ENCODE assay signal across 9 cellular contexts in the genomic region with DNA sequence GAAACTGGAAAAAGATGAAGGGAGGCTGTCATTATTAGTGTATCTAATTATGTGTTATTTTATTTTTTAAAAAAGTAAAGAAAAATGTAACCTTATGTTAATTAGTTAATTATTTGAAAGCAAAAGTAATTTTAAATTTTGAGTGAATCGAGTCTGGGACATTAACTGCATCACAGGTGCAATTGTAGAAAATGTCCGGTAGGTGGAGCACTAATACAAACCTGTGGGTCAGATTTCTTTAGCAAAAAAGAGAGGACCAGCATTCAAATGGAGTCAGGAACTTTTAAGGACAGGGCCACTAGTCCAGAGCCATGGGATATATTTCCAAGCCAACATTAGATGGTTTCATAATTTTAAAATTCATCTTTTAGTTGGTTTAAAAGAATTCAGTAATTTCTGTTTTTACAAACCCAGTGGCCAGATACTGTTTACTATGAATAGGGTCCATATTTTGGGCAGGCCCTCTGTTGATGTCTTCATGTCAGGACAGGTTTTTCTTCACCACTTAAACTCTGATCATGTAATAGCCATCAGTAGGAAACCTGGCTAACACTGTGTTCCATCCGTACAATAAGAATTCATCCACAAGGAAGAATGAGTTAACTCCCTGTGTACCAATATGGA. TPM values are rescaled to one million over a fixed set of nuclear protein-coding genes. Genes with fewer than 3 reads are reported as not detected.
A peak's percentile ranks its signal among the peaks of the same experiment; 100 is the strongest.
DNase-seq lines count a peak whose midpoint lies in the region; ATAC-seq and TF ChIP-seq lines count a peak whose summit lies in the region.
"Had no signal": no experiment of that assay in that cellular context is flagged by ENCODE, and none has a peak within 500 bp of the region (broad histone marks: within the 10 kb centered on the region; RNA-seq: fewer than 3 reads in every experiment).

No MANE protein-coding gene starts in this region.

- ATAC-seq in GM19351 (IDR thresholded peaks at IDR 0.05; ENCODE audit: unreplicated experiment): peak; percentile 78
- ATAC-seq in natural killer cell: peak; percentile 76 to 83 (median 77)
- ATAC-seq in HG02840 (IDR thresholded peaks at IDR 0.05; ENCODE audit: low FRiP score, unreplicated experiment): no peak

- no peak overlapping the region for H3K4me3 Mint-ChIP-seq in natural killer cell
- H3K4me3 Mint-ChIP-seq: dendritic cell treated with granulocyte-macrophage colony-stimulating factor and Interleukin-4, amounts not matched to agents 40 ng/mL and 50 ng/mL, for 4 days had no signal

- DNase-seq in NCI-H446 (lab: John Stamatoyannopoulos, UW) (peak; percentile 24 to 55), NCI-H446 treated with DMSO at 0.1 percent for 48 hours (lab: John Stamatoyannopoulos, UW) (no peak), LoVo (ENCODE audit: low spot score) (peak; percentile 53), T-helper 2 cell (peak in 3 of 5 experiments; percentile 8 to 42 (median 34)), erythroblast (lab: John Stamatoyannopoulos, UW) (peak; percentile 23 to 57), natural killer cell (no peak)

- H3K4me1 Mint-ChIP-seq in natural killer cell: peaks cover 27 to 28% of the 10 kb centered on the region in 2 donors

- intact Hi-C loops in natural killer cell (cut with micrococcal nuclease): loop anchor here (1.0 to 5.0 kb wide), 6 partner anchors 26 to 271 kb away; no protein-coding TSS in a partner anchor

- TF ChIP-seq POLR2A in erythroblast (IDR thresholded peaks at IDR 0.05; ENCODE audit: low read length): no peak

- peak; percentile 98 for TF ChIP-seq CTCF in natural killer cell (IDR thresholded peaks at IDR 0.05)

- peaks cover 4 to 8% of the 10 kb centered on the region in 2 donors for H3K27me3 Mint-ChIP-seq in natural killer cell (ENCODE audit: low read depth in 2 of 2)
- H3K27me3 Mint-ChIP-seq: dendritic cell treated with granulocyte-macrophage colony-stimulating factor and Interleukin-4, amounts not matched to agents 40 ng/mL and 50 ng/mL, for 4 days had no signal

- no peaks in the 10 kb centered on the region for H3K9me3 Mint-ChIP-seq in natural killer cell

- H3K36me3 Mint-ChIP-seq in natural killer cell: no peaks in the 10 kb centered on the region

- no peak overlapping the region for H3K27ac Mint-ChIP-seq in natural killer cell
- H3K27ac Mint-ChIP-seq: dendritic cell treated with granulocyte-macrophage colony-stimulating factor and Interleukin-4, amounts not matched to agents 40 ng/mL and 50 ng/mL, for 4 days had no signal

RNA-seq across cellular contexts. Expression of a gene that starts 27.2 kb away (rescaled TPM):
- total RNA-seq in natural killer cell: 1 to 10 TPM; 1.8 to 6.4 (median 2.2) TPM

RNA-seq across cellular contexts. Expression of a gene that starts 48.1 kb away (rescaled TPM):
- total RNA-seq in natural killer cell: 100 to 1,000 TPM in 1 of 3 donors, 10 to 100 TPM in 2; 91.8 to 124 (median 98.8) TPM

RNA-seq across cellular contexts. Expression of a gene that starts 48.4 kb away (rescaled TPM):
- 10 to 100 TPM; 14.3 to 15.6 (median 14.5) TPM for total RNA-seq in natural killer cell

Comparison
In these comparisons a context has a peak if more than half of its experiments do, and no peak if none do; other contexts are left out.
1. DNase-seq: peak in NCI-H446 (2 of 2), LoVo (single experiment), T-helper 2 cell (3 of 5) and erythroblast (2 of 2); none in NCI-H446 treated with DMSO at 0.1 percent for 48 hours (single experiment) and natural killer cell (single experiment).